ENCODE assay signal across 1 cellular context in the genomic region with DNA sequence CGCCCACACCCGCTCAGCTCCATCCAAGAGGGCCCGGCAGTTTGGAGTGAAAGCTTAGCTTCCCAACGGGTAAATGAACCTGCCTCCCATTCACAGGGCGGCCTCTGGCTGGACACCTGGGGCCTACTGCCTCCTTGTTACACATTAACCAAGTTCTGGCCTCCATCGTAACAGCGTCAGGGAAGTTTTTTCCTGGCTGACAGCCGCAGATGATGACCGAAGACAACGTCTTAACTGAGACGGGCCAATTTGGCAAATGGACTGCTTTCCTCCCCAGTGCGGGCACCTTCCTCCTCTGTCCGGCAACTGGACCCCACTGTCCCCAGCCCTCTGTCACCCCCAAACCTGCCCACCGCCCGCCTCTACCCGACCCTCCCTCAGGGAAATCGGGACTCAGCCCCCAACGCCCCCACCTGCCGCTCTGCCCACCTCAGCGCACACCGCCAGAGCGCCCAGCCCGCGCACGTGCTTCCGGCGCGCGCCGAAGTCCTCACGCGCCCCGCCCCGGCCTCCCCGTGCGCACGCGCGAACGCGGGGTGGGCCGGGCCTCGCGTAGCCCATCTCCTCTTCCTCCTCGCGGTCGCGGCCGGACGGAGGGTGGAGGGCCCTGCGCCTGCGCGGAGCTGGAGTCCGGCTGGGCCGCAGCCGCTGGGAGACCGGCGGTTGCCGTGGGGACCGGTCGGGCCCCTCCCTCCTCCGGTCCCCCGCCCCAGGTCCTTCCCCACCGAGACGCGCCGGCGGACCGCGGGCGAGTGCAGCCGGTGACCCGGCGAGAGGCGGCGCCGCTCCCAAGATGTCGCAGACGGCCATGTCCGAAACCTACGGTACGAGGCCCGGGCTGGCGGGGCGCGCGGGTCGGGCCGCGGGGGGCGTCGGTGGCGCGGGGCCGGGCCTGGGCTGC.
TF ChIP-seq lines count a peak whose summit lies in the region.

A gene with protein sequence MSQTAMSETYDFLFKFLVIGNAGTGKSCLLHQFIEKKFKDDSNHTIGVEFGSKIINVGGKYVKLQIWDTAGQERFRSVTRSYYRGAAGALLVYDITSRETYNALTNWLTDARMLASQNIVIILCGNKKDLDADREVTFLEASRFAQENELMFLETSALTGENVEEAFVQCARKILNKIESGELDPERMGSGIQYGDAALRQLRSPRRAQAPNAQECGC (plus strand): TSS at position 565 of the 901 bp plus-strand sequence. CDS start 229 bp downstream, at position 794.

TF ChIP-seq in K562, 482 proteins besides CTCF, POLR2A, EP300 and RAD21 (continued from another document and continues in another):
- TF ChIP-seq, protein P1, sequence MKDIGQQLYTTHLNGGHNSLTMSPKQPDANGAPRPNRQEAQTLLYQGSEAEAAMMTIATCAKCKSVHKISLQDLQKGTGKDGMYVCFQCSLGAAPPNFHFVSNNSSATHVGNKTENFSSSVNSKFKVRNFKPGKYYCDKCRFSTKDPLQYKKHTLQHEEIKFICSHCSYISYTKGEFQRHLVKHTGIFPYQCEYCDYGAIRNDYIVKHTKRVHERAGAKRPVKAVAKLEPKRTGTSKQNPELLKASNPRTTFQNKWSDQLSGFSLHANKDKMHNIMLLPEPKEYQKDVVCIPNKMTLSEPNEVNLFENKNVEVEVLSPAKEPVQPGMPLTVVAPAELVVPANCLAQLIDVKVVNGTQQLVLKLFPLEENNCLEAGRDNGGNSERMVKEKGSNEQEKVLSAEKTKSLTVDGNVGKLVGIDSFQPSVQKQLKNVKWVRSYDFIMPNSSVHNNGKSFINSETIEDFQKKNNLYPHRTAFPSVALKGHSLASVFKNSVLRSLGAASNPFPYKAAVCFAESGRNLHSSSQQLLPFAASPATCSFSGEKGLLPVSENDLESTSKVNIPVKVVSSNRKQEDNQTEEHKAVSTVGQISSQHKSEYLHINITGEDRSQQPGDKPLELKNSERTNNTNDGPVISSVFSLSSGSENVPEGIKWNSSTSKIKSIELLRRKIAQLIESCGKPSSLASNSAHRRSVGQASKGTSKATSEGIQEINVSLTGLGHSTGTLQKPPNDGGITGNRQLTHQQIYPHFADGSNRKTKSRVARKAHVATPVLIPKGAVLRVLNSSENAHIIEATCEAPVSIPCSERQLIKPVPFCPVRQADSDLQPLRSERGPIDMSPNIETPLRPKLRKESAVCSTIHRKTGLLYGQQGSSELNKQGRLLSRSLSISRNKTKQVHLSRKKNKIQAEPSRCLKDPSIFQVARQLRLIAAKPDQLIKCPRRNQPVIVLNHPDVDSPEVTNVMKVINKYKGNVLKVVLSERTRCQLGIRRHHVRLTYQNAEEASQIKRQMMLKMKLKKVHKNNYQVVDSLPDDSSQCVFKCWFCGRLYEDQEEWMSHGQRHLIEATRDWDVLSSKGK (CRISPR knock-in tag; IDR thresholded peaks at IDR 0.05): no peak
- TF ChIP-seq BRD4 (IDR thresholded peaks at IDR 0.05): 0 out of 2 replicates have a peak, but pooled peaks have one; percentile 26
- peak; percentile 54; the same call in 1 of the 2 replicates for TF ChIP-seq LCOR (CRISPR knock-in tag; IDR thresholded peaks at IDR 0.05)
- TF ChIP-seq BCOR (IDR thresholded peaks at IDR 0.05): no peak
- TF ChIP-seq SMC3 (conservative IDR thresholded peaks at IDR 0.05; ENCODE audit: insufficient read depth, low read depth, low read length): 0 out of 2 replicates have a peak, but pooled peaks have one; percentile 8
- TF ChIP-seq, protein P2, sequence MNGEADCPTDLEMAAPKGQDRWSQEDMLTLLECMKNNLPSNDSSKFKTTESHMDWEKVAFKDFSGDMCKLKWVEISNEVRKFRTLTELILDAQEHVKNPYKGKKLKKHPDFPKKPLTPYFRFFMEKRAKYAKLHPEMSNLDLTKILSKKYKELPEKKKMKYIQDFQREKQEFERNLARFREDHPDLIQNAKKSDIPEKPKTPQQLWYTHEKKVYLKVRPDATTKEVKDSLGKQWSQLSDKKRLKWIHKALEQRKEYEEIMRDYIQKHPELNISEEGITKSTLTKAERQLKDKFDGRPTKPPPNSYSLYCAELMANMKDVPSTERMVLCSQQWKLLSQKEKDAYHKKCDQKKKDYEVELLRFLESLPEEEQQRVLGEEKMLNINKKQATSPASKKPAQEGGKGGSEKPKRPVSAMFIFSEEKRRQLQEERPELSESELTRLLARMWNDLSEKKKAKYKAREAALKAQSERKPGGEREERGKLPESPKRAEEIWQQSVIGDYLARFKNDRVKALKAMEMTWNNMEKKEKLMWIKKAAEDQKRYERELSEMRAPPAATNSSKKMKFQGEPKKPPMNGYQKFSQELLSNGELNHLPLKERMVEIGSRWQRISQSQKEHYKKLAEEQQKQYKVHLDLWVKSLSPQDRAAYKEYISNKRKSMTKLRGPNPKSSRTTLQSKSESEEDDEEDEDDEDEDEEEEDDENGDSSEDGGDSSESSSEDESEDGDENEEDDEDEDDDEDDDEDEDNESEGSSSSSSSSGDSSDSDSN (IDR thresholded peaks at IDR 0.05; ENCODE audit: borderline replicate concordance in 1 of 2, low read depth in 2 of 2, low read length in 2 of 2): peak in 1 of 2 experiments; percentile 84; a peak in 1 of 4 replicates
- peak; percentile 81; the same call in 1 of the 2 replicates for TF ChIP-seq ZNF583 (CRISPR knock-in tag; IDR thresholded peaks at IDR 0.05)
- TF ChIP-seq, protein P3, sequence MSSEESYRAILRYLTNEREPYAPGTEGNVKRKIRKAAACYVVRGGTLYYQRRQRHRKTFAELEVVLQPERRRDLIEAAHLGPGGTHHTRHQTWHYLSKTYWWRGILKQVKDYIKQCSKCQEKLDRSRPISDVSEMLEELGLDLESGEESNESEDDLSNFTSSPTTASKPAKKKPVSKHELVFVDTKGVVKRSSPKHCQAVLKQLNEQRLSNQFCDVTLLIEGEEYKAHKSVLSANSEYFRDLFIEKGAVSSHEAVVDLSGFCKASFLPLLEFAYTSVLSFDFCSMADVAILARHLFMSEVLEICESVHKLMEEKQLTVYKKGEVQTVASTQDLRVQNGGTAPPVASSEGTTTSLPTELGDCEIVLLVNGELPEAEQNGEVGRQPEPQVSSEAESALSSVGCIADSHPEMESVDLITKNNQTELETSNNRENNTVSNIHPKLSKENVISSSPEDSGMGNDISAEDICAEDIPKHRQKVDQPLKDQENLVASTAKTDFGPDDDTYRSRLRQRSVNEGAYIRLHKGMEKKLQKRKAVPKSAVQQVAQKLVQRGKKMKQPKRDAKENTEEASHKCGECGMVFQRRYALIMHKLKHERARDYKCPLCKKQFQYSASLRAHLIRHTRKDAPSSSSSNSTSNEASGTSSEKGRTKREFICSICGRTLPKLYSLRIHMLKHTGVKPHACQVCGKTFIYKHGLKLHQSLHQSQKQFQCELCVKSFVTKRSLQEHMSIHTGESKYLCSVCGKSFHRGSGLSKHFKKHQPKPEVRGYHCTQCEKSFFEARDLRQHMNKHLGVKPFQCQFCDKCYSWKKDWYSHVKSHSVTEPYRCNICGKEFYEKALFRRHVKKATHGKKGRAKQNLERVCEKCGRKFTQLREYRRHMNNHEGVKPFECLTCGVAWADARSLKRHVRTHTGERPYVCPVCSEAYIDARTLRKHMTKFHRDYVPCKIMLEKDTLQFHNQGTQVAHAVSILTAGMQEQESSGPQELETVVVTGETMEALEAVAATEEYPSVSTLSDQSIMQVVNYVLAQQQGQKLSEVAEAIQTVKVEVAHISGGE (CRISPR knock-in tag; IDR thresholded peaks at IDR 0.05): peak in 2 of 3 experiments; percentile 46 to 86; a peak in 3 of 6 replicates
- TF ChIP-seq NCOR1 (IDR thresholded peaks at IDR 0.05): no peak
- no peak for TF ChIP-seq ZNF561 (CRISPR knock-in tag; conservative IDR thresholded peaks at IDR 0.05)
- no peak for TF ChIP-seq MAFF (IDR thresholded peaks at IDR 0.05; ENCODE audit: low read length)
- peak; percentile 100 for TF ChIP-seq L3MBTL2 (IDR thresholded peaks at IDR 0.05)
- TF ChIP-seq, protein P4, sequence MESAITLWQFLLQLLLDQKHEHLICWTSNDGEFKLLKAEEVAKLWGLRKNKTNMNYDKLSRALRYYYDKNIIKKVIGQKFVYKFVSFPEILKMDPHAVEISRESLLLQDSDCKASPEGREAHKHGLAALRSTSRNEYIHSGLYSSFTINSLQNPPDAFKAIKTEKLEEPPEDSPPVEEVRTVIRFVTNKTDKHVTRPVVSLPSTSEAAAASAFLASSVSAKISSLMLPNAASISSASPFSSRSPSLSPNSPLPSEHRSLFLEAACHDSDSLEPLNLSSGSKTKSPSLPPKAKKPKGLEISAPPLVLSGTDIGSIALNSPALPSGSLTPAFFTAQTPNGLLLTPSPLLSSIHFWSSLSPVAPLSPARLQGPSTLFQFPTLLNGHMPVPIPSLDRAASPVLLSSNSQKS (CRISPR knock-in tag; IDR thresholded peaks at IDR 0.05): no peak
- TF ChIP-seq RBM39 (optimal IDR thresholded peaks at IDR 0.05; ENCODE audit: low read depth, low read length): no peak
- 0 out of 2 replicates have a peak, but pooled peaks have one; percentile 40 for TF ChIP-seq TGIF2 (CRISPR knock-in tag; IDR thresholded peaks at IDR 0.05)
- TF ChIP-seq ZNF316 (IDR thresholded peaks at IDR 0.05): no peak
- TF ChIP-seq ZNF184 (CRISPR knock-in tag; IDR thresholded peaks at IDR 0.05): no peak
- TF ChIP-seq, protein P5, sequence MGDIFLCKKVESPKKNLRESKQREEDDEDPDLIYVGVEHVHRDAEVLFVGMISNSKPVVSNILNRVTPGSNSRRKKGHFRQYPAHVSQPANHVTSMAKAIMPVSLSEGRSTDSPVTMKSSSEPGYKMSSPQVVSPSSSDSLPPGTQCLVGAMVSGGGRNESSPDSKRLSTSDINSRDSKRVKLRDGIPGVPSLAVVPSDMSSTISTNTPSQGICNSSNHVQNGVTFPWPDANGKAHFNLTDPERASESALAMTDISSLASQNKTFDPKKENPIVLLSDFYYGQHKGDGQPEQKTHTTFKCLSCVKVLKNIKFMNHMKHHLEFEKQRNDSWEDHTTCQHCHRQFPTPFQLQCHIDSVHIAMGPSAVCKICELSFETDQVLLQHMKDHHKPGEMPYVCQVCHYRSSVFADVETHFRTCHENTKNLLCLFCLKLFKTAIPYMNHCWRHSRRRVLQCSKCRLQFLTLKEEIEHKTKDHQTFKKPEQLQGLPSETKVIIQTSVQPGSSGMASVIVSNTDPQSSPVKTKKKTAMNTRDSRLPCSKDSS (IDR thresholded peaks at IDR 0.05; ENCODE audit: low read depth, partially characterized antibody): no peak
- no peak for TF ChIP-seq PYGO2 (tag; IDR thresholded peaks at IDR 0.05)
- no peak for TF ChIP-seq SRSF9 (IDR thresholded peaks at IDR 0.05; ENCODE audit: borderline replicate concordance, low read depth, low read length)
- peak; percentile 96 for TF ChIP-seq HMGN3 (IDR thresholded peaks at IDR 0.05; ENCODE audit: borderline replicate concordance, extremely low read depth, insufficient read length, low read depth, low read length)
- no peak; the same call in 1 of the 2 replicates for TF ChIP-seq ZNF263 (CRISPR knock-in tag; IDR thresholded peaks at IDR 0.05; ENCODE audit: borderline replicate concordance)
- no peak for TF ChIP-seq MEF2A (IDR thresholded peaks at IDR 0.05; ENCODE audit: control insufficient read depth, low read depth, low read length)
- TF ChIP-seq FOXA3 (CRISPR knock-in tag; conservative IDR thresholded peaks at IDR 0.05 in 1 of 2, IDR thresholded peaks at IDR 0.05 in 1 of 2): 0 out of 4 replicates have a peak, but pooled peaks of 1 of the 2 experiments have one; percentile 32
- TF ChIP-seq, protein P6, sequence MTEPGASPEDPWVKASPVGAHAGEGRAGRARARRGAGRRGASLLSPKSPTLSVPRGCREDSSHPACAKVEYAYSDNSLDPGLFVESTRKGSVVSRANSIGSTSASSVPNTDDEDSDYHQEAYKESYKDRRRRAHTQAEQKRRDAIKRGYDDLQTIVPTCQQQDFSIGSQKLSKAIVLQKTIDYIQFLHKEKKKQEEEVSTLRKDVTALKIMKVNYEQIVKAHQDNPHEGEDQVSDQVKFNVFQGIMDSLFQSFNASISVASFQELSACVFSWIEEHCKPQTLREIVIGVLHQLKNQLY (CRISPR knock-in tag; conservative IDR thresholded peaks at IDR 0.05): no peak; a peak in 1 of 4 replicates
- no peak for TF ChIP-seq ZNF217 (CRISPR knock-in tag; IDR thresholded peaks at IDR 0.05)
- TF ChIP-seq KDM2B (CRISPR knock-in tag; IDR thresholded peaks at IDR 0.05): no peak
